In genomic region chr11:95231126-95231880, GRCh38 we compare ENCODE assay signal across 8 cellular contexts. TPM values are rescaled to one million over a fixed set of nuclear protein-coding genes. Genes with fewer than 3 reads are reported as not detected.
A peak's percentile ranks its signal among the peaks of the same experiment; 100 is the strongest.
DNase-seq lines count a peak whose midpoint lies in the region; ATAC-seq, FAIRE-seq and TF ChIP-seq lines count a peak whose summit lies in the region.

A gene with protein sequence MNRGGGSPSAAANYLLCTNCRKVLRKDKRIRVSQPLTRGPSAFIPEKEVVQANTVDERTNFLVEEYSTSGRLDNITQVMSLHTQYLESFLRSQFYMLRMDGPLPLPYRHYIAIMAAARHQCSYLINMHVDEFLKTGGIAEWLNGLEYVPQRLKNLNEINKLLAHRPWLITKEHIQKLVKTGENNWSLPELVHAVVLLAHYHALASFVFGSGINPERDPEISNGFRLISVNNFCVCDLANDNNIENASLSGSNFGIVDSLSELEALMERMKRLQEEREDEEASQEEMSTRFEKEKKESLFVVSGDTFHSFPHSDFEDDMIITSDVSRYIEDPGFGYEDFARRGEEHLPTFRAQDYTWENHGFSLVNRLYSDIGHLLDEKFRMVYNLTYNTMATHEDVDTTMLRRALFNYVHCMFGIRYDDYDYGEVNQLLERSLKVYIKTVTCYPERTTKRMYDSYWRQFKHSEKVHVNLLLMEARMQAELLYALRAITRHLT (minus strand): TSS chr11:95231202. CDS start chr11:95230860, 342 bp downstream.

- peak within 1 kb of the TSS; percentile 32; the same call in 1 of the 2 replicates for H3K9ac ChIP-seq in HepG2 (ENCODE audit: insufficient read depth, low read depth, low read length)

- DNase-seq in CD14-positive monocyte (ENCODE audit: low spot score) (peak; percentile 99), NCI-H774 (lab: John Stamatoyannopoulos, UW) (peak; percentile 97), dermis microvascular lymphatic vessel endothelial cell (ENCODE audit: low read depth in 2 of 2) (peak; percentile 98), HepG2 (ENCODE audit: low spot score) (peak; percentile 89)
- DNase-seq in activated CD4-positive, alpha-beta T cell treated with anti-CD3 and anti-CD28 coated beads, Interleukin-2, amount 50 U/mL, for 48 hours: peak; percentile 96 to 98
- DNase-seq in stimulated activated CD4-positive, alpha-beta T cell treated with anti-CD3 and anti-CD28 coated beads, Interleukin-2, amount 100 ng/mL, for 48 hours: peak; percentile 93 to 95

- peak within 1 kb of the TSS; percentile 78 for H3K4me2 ChIP-seq in HepG2 (ENCODE audit: low read depth, low read length)

- H3K4me3 Mint-ChIP-seq in CD14-positive monocyte: peak within 1 kb of the TSS in 1 of 2 donors; percentile 98

- CTCF ChIA-PET in HepG2 (lab: Yijun Ruan, JAX; ENCODE audit: low intra/inter-chr PET ratio, low total read pairs): no interaction called here

- in situ Hi-C loops in HepG2 (cut with HindIII; ENCODE audit: extremely low pct_ligation_motif_present, low pct_unique_long_range_greater_than_20kb): loop anchor here (25.0 kb wide), 1 partner anchor 144 kb away; the partner anchor contains the start of gene ENDOD1

- no peak within 1 kb of the TSS for H3K27ac ChIP-seq in HepG2 (ENCODE audit: extremely low read length, insufficient read depth, low read length)

- no peaks in the 10 kb centered on the region for H3K9me3 Mint-ChIP-seq in CD14-positive monocyte

- no peaks in the 10 kb centered on the region for H3K79me2 ChIP-seq in HepG2 (ENCODE audit: insufficient read depth, low read length)

- H3K36me3 ChIP-seq in HepG2 (replicated peaks in 1 of 2; ENCODE audit: control insufficient read depth in 1 of 2, insufficient read depth in 2 of 2, low read length in 2 of 2): no peaks in the 10 kb centered on the region

- H3K4me1 ChIP-seq in HepG2 (ENCODE audit: insufficient read depth, low read length): peaks cover 29% of the 10 kb centered on the region

- no peak within 1 kb of the TSS for H2AFZ ChIP-seq in HepG2 (ENCODE audit: low read length)

- WGBS in HepG2 (ENCODE audit: low lambda C conversion rate): 2% methylated on average over 12 of the region's 40 CpGs

- H3K27me3 Mint-ChIP-seq in CD14-positive monocyte (ENCODE audit: low read depth in 3 of 3): no peaks in the 10 kb centered on the region

- BruUV-seq in HepG2 (replicated peaks; lab: Mats Ljungman, UMichigan): no TSS peak

- peak; percentile 93 for ATAC-seq in GM19397 (IDR thresholded peaks at IDR 0.05; ENCODE audit: unreplicated experiment)
- peak; percentile 95 for ATAC-seq in HG03565 (IDR thresholded peaks at IDR 0.05; ENCODE audit: unreplicated experiment)
- ATAC-seq in HepG2: peak; percentile 97

- peak within 1 kb of the TSS; percentile 77 to 93 (median 87) for H3K27ac Mint-ChIP-seq in CD14-positive monocyte

- no peak for TF ChIP-seq RAD21 in HepG2 (CRISPR knock-in tag; IDR thresholded peaks at IDR 0.05)

- no peaks in the 10 kb centered on the region for H4K20me1 ChIP-seq in HepG2 (ENCODE audit: insufficient read depth, low read length)

- FAIRE-seq in HepG2 (lab: Jason Lieb, UNC): peak; percentile 47

- TF ChIP-seq CTCF in CD14-positive monocyte (IDR thresholded peaks at IDR 0.05): no peak
- 0 out of 2 replicates have a peak, but pooled peaks have one; percentile 8 for TF ChIP-seq CTCF in HepG2 (CRISPR knock-in tag; IDR thresholded peaks at IDR 0.05)

- TF ChIP-seq EP300 in HepG2 (IDR thresholded peaks at IDR 0.05; ENCODE audit: low read depth in 2 of 2, low read length in 2 of 2) (peak in 1 of 2 experiments; percentile 9; a peak in 1 of 4 replicates), HepG2 (CRISPR knock-in tag; IDR thresholded peaks at IDR 0.05; ENCODE audit: borderline replicate concordance) (no peak)

- H3K36me3 Mint-ChIP-seq in CD14-positive monocyte: no peaks in the 10 kb centered on the region

- peaks cover 0 to 36% of the 10 kb centered on the region in 2 experiments; a peak in 3 of 5 replicates for H3K27me3 ChIP-seq in HepG2 (ENCODE audit: control insufficient read depth in 1 of 2, insufficient read depth in 2 of 2, low read length in 2 of 2)

- POLR2A ChIA-PET in HepG2 (lab: Yijun Ruan, JAX): interaction anchor here (0.8 to 1.1 kb wide), 3 partner anchors 163 to 560 kb away, joined by 3 to 4 read pairs (median 3); partner anchors contain the start of gene SRSF8

- H3K4me1 Mint-ChIP-seq in CD14-positive monocyte: peaks cover 29% of the 10 kb centered on the region

- TF ChIP-seq POLR2A in HepG2 (IDR thresholded peaks at IDR 0.05; ENCODE audit: insufficient read depth in 1 of 2, low read depth in 2 of 2, low read length in 2 of 2): no peak

- no peaks in the 10 kb centered on the region for H3K9me3 ChIP-seq in HepG2 (ENCODE audit: low read length)

- peak within 1 kb of the TSS; percentile 47 to 73 (median 62) for H3K4me3 ChIP-seq in HepG2 (replicated peaks in 1 of 3; ENCODE audit: insufficient read depth in 1 of 3, low read depth in 2 of 3, low read length in 3 of 3)

- intact Hi-C loops in CD14-positive monocyte (cut with micrococcal nuclease) (loop anchor here (5.0 to 10.0 kb wide), 5 partner anchors 51 to 553 kb away; partner anchors contain the start of gene FAM76B (in 1 of the 2)), HepG2 (cut with micrococcal nuclease; ENCODE audit: unreplicated experiment) (loop anchor here (2.0 kb wide), 4 partner anchors 51 to 557 kb away; partner anchors contain the start of gene FAM76B)

TF ChIP-seq in HepG2, 621 proteins besides CTCF, POLR2A, EP300 and RAD21 (continues in another document):
- TF ChIP-seq PHF21A (CRISPR knock-in tag; IDR thresholded peaks at IDR 0.05) (peak; percentile 54; the same call in 1 of the 2 replicates), NFYB (CRISPR knock-in tag; IDR thresholded peaks at IDR 0.05) (peak; percentile 87), MYPOP (CRISPR knock-in tag; IDR thresholded peaks at IDR 0.05) (0 out of 2 replicates have a peak, but pooled peaks have one; percentile 27), NFYC (CRISPR knock-in tag; IDR thresholded peaks at IDR 0.05) (peak; percentile 85), SAP130 (CRISPR knock-in tag; IDR thresholded peaks at IDR 0.05; ENCODE audit: low read depth) (0 out of 2 replicates have a peak, but pooled peaks have one; percentile 41), SP1 (IDR thresholded peaks at IDR 0.05) (no peak), SP1 (CRISPR knock-in tag; IDR thresholded peaks at IDR 0.05) (peak; percentile 53), HOXA7 (CRISPR knock-in tag; IDR thresholded peaks at IDR 0.05) (no peak), ZNF761 (CRISPR knock-in tag; conservative IDR thresholded peaks at IDR 0.05) (0 out of 2 replicates have a peak, but pooled peaks have one; percentile 67), GTF2F1 (IDR thresholded peaks at IDR 0.05; ENCODE audit: low read length) (no peak), POGZ (CRISPR knock-in tag; IDR thresholded peaks at IDR 0.05) (peak; percentile 92), ZMYM4 (CRISPR knock-in tag; IDR thresholded peaks at IDR 0.05) (peak; percentile 89), SALL1 (CRISPR knock-in tag; IDR thresholded peaks at IDR 0.05) (peak; percentile 42; the same call in 1 of the 2 replicates)
- TF ChIP-seq, protein P1, sequence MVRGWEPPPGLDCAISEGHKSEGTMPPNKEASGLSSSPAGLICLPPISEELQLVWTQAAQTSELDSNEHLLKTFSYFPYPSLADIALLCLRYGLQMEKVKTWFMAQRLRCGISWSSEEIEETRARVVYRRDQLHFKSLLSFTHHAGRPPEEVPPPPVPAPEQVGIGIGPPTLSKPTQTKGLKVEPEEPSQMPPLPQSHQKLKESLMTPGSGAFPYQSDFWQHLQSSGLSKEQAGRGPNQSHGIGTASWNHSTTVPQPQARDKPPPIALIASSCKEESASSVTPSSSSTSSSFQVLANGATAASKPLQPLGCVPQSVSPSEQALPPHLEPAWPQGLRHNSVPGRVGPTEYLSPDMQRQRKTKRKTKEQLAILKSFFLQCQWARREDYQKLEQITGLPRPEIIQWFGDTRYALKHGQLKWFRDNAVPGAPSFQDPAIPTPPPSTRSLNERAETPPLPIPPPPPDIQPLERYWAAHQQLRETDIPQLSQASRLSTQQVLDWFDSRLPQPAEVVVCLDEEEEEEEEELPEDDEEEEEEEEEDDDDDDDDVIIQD (CRISPR knock-in tag; IDR thresholded peaks at IDR 0.05; ENCODE audit: low read depth): peak; percentile 89

RNA-seq across cellular contexts. Expression of the gene that starts here (rescaled TPM):
- polyA plus RNA-seq in CD14-positive monocyte (1 to 10 TPM; 1.1 to 1.4 TPM), HepG2 (2011; rRNA removed) (0.26 and 0.53 TPM in 2 replicates)
- total RNA-seq in dermis microvascular lymphatic vessel endothelial cell (23.2 and 46.3 TPM in 2 replicates), HepG2 (2016; rRNA removed; fragmentation: Illumina TruSeq; extraction: Trizol) (0.86 and 1.9 TPM in 2 replicates)
- 0.62 and 0.71 TPM in 2 replicates for total RNA-seq in HepG2 (2016; cell fraction: cytosol; rRNA removed; fragmentation: Illumina TruSeq; extraction: Trizol; ENCODE audit: low read depth)
- 1.0 and 1.8 TPM in 2 replicates for total RNA-seq in HepG2 (2016; cell fraction: insoluble cytoplasmic fraction; rRNA removed; fragmentation: Illumina TruSeq; extraction: Trizol)
- total RNA-seq in HepG2 (2016; cell fraction: membrane; rRNA removed; fragmentation: Illumina TruSeq; extraction: Trizol): 1.7 and 1.9 TPM in 2 replicates
- 1.0 and 1.5 TPM in 2 replicates for total RNA-seq in HepG2 (2016; cell fraction: nucleus; rRNA removed; fragmentation: Illumina TruSeq; extraction: Trizol)
- 0.19 and 0.21 TPM in 2 replicates for polyA plus RNA-seq in HepG2 (2011; cell fraction: cytosol; rRNA removed)
- polyA plus RNA-seq in HepG2 (2011; cell fraction: nucleus; rRNA removed): 0.14 and 0.16 TPM in 2 replicates
- polyA plus RNA-seq in HepG2 (2012): 0.19 and 0.36 TPM in 2 replicates
- polyA plus RNA-seq in HepG2 (2016; cell fraction: cytosol; fragmentation: Illumina TruSeq; extraction: Trizol; ENCODE audit: low read depth): 0.17 and 0.36 TPM in 2 replicates
- 0.96 and 1.2 TPM in 2 replicates for polyA plus RNA-seq in HepG2 (2016; cell fraction: insoluble cytoplasmic fraction; fragmentation: Illumina TruSeq; extraction: Trizol; ENCODE audit: low read depth)
- 0.41 and 0.59 TPM in 2 replicates for polyA plus RNA-seq in HepG2 (2016; cell fraction: membrane; fragmentation: Illumina TruSeq; extraction: Trizol; ENCODE audit: low read depth)
- polyA plus RNA-seq in HepG2 (2016; cell fraction: nucleus; fragmentation: Illumina TruSeq; extraction: Trizol; ENCODE audit: insufficient read depth, low read depth): 0.63 and 0.71 TPM in 2 replicates
- 0.42 and 2.3 TPM in 2 replicates for polyA minus RNA-seq in HepG2 (2011; rRNA and poly(A)+ RNA removed; ENCODE audit: low replicate concordance)
- polyA minus RNA-seq in HepG2 (2011; cell fraction: cytosol; rRNA and poly(A)+ RNA removed): 0.59 and 0.97 TPM in 2 replicates
- 0.62 and 1.3 TPM in 2 replicates for polyA minus RNA-seq in HepG2 (2011; cell fraction: nucleus; rRNA and poly(A)+ RNA removed)
